ENCODE assay signal across 20 cellular contexts in the genomic region with DNA sequence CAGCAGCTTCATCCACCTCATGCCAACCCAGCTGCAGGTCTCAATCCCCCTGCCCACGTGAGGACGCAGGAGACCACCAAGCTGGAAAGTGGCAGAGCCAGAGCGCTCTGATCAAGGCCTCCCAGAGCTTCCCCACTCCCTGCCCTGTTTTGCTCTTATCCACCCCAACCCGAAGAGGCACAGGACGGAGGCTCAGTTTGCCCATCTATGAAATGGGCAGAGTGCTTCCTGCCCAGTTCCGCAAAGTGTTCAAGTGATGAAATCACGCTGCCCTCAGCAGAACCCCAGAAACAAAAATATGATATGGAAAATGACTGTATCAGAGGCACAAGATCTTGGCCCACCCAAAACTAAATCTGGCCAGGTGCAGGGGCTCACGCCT. TPM values are rescaled to one million over a fixed set of nuclear protein-coding genes. Genes with fewer than 3 reads are reported as not detected.
A peak's percentile ranks its signal among the peaks of the same experiment; 100 is the strongest.
DNase-seq lines count a peak whose midpoint lies in the region; ATAC-seq, FAIRE-seq and TF ChIP-seq lines count a peak whose summit lies in the region.
"Had no signal": no experiment of that assay in that cellular context is flagged by ENCODE, and none has a peak within 500 bp of the region (broad histone marks: within the 10 kb centered on the region; RNA-seq: fewer than 3 reads in every experiment).

No MANE protein-coding gene starts in this region.

- H4K8ac ChIP-seq in H9 (replicated peaks; ENCODE audit: insufficient read length, low read depth, low read length) (no peak overlapping the region), neuronal stem cell (ENCODE audit: low read depth, low read length) (no peak overlapping the region)

- no peak for TF ChIP-seq CTCF in H9 (conservative IDR thresholded peaks at IDR 0.05)
- no peak for TF ChIP-seq CTCF in astrocyte (IDR thresholded peaks at IDR 0.05; ENCODE audit: insufficient read depth, low read depth, low read length)
- TF ChIP-seq CTCF in endodermal cell (conservative IDR thresholded peaks at IDR 0.05): no peak
- TF ChIP-seq CTCF in type B pancreatic cell (conservative IDR thresholded peaks at IDR 0.05): no peak
- TF ChIP-seq CTCF in gastroesophageal sphincter (IDR thresholded peaks at IDR 0.05): no peak

- H3K4me1 ChIP-seq in H9 (ENCODE audit: insufficient read depth, low read length): peaks cover 8% of the 10 kb centered on the region; the same call in 1 of the 2 replicates
- H3K4me1 ChIP-seq in astrocyte (ENCODE audit: insufficient read depth, low read length): peaks cover 34% of the 10 kb centered on the region
- peaks cover 37% of the 10 kb centered on the region for H3K4me1 ChIP-seq in endodermal cell (ENCODE audit: control insufficient read depth, insufficient read depth, low read length)
- peaks cover 0 to 1% of the 10 kb centered on the region in 2 donors for H3K4me1 ChIP-seq in neuronal stem cell (ENCODE audit: control insufficient read depth in 2 of 2, insufficient read depth in 1 of 2, low read depth in 1 of 2, low read length in 2 of 2)
- peaks cover 0 to 35% (median 6%) of the 10 kb centered on the region in 3 donors for H3K4me1 ChIP-seq in gastroesophageal sphincter

- H2BK120ac ChIP-seq in H9 (ENCODE audit: low read depth, low read length, poor library complexity, severe bottlenecking): no peak overlapping the region
- H2BK120ac ChIP-seq in neuronal stem cell (ENCODE audit: low read depth, low read length): no peak overlapping the region

- H3K9ac ChIP-seq in H9 (ENCODE audit: extremely low read depth, insufficient read length, low read length) (no peak overlapping the region), astrocyte (ENCODE audit: low read length) (no peak overlapping the region), endodermal cell (ENCODE audit: extremely low read depth, low read length, poor library complexity, severe bottlenecking) (no peak overlapping the region), neuronal stem cell (ENCODE audit: low read depth, low read length, poor library complexity) (no peak overlapping the region)
- H3K9ac ChIP-seq: KMS-11 had no signal

- H2AFZ ChIP-seq in H9 (ENCODE audit: low read length) (no peak overlapping the region), astrocyte (ENCODE audit: low read depth, low read length) (no peak overlapping the region), neuronal stem cell (ENCODE audit: low read length) (no peak overlapping the region)

- H3K4me3 ChIP-seq in astrocyte (ENCODE audit: insufficient read depth, low read depth, low read length) (no peak overlapping the region), endodermal cell (ENCODE audit: low read length) (no peak overlapping the region), neuronal stem cell (ENCODE audit: low read length in 2 of 2) (no peak overlapping the region), gastroesophageal sphincter (no peak overlapping the region)
- H3K4me3 ChIP-seq: SK-N-MC had no signal

- H4K91ac ChIP-seq in H9 (ENCODE audit: insufficient read length, low read depth, low read length) (no peak overlapping the region), neuronal stem cell (ENCODE audit: low read depth, low read length, poor library complexity) (no peak overlapping the region)

- H3K79me2 ChIP-seq in H9 (ENCODE audit: insufficient read depth, low read length) (no peaks in the 10 kb centered on the region), astrocyte (ENCODE audit: insufficient read depth, low read length) (peaks cover 18% of the 10 kb centered on the region)

- H3K23me2 ChIP-seq in H9 (ENCODE audit: insufficient read length, low read depth, low read length, poor library complexity, severe bottlenecking): no peaks in the 10 kb centered on the region

- H4K5ac ChIP-seq in H9 (ENCODE audit: insufficient read length, low read depth, low read length): no peak overlapping the region

- H3K4me3 Mint-ChIP-seq in H9 (no peak overlapping the region), astrocyte (ENCODE audit: unreplicated experiment) (no peak overlapping the region), endodermal cell (no peak overlapping the region), type B pancreatic cell (no peak overlapping the region)

- H3K79me1 ChIP-seq in H9 (ENCODE audit: insufficient read depth, low read depth, low read length, poor library complexity, severe bottlenecking) (no peaks in the 10 kb centered on the region), neuronal stem cell (ENCODE audit: low read depth, low read length) (peaks cover 2% of the 10 kb centered on the region)

- no CpG with 5 or more reads among the region's 8 CpGs for WGBS in H9 (ENCODE audit: extremely low coverage, insufficient read length, low lambda C conversion rate)
- 93 to 94% methylated on average over 3 to 8 of the region's 8 CpGs for WGBS in endodermal cell (ENCODE audit: insufficient coverage in 1 of 2, insufficient read length in 1 of 2), 2 experiments
- WGBS in neuronal stem cell (ENCODE audit: extremely low coverage in 2 of 2, insufficient read length in 2 of 2, insufficient replicate concordance in 1 of 2), 2 donors: no CpG with 5 or more reads among the region's 8 CpGs
- WGBS in gastroesophageal sphincter (ENCODE audit: low coverage in 1 of 2), 2 donors: 97% methylated on average over 5 of the region's 8 CpGs; no CpG with 5 or more reads in 1 of the 2 donors

- H3K4me2 ChIP-seq in H9 (ENCODE audit: insufficient read depth, insufficient read length, low read length): no peak overlapping the region
- H3K4me2 ChIP-seq in astrocyte (ENCODE audit: low read length): no peak overlapping the region
- no peak overlapping the region for H3K4me2 ChIP-seq in neuronal stem cell (ENCODE audit: insufficient read depth, low read length, poor library complexity, severe bottlenecking)
- H3K4me2 ChIP-seq: KMS-11 had no signal

- TF ChIP-seq EP300 in gastroesophageal sphincter (IDR thresholded peaks at IDR 0.05): no peak

- no peak for TF ChIP-seq POLR2A in gastroesophageal sphincter (IDR thresholded peaks at IDR 0.05)

- peaks cover 6% of the 10 kb centered on the region for H3K27me3 Mint-ChIP-seq in H9 (ENCODE audit: low read depth)
- peaks cover 2% of the 10 kb centered on the region for H3K27me3 Mint-ChIP-seq in astrocyte (ENCODE audit: low read depth, unreplicated experiment)
- no peaks in the 10 kb centered on the region for H3K27me3 Mint-ChIP-seq in endodermal cell (ENCODE audit: insufficient read depth)
- no peaks in the 10 kb centered on the region for H3K27me3 Mint-ChIP-seq in type B pancreatic cell

- no peak for ATAC-seq in stimulated activated naive CD8-positive, alpha-beta T cell treated with anti-CD3 and anti-CD28 coated beads, Interleukin-15, Interleukin-2, amounts not matched to agents 100 U/mL and 50 U/mL, for 24 hours
- ATAC-seq in gastroesophageal sphincter: no peak

- H3K36me3 ChIP-seq in astrocyte (ENCODE audit: insufficient read depth, low read length) (peaks cover 12% of the 10 kb centered on the region), endodermal cell (ENCODE audit: control insufficient read depth, insufficient read depth, low read length) (peaks cover 9% of the 10 kb centered on the region), neuronal stem cell (replicated peaks in 1 of 2; ENCODE audit: control insufficient read depth in 2 of 2, insufficient read depth in 2 of 2, low read length in 2 of 2) (peaks cover 2 to 24% of the 10 kb centered on the region in 2 donors), gastroesophageal sphincter (peaks cover 0 to 15% of the 10 kb centered on the region in 2 donors)

- no peaks in the 10 kb centered on the region for H4K20me1 ChIP-seq in H9 (ENCODE audit: control insufficient read depth, insufficient read depth, insufficient read length)
- H4K20me1 ChIP-seq in astrocyte (ENCODE audit: insufficient read depth, low read length): peaks cover 51% of the 10 kb centered on the region

- H3K27ac Mint-ChIP-seq in H9: no peak overlapping the region
- H3K27ac Mint-ChIP-seq in astrocyte (ENCODE audit: unreplicated experiment): peak overlapping the region; percentile 55
- H3K27ac Mint-ChIP-seq in endodermal cell: peak overlapping the region; percentile 55
- peak overlapping the region; percentile 56 for H3K27ac Mint-ChIP-seq in type B pancreatic cell

- H3K27me3 ChIP-seq in H9 (ENCODE audit: insufficient read depth, low read length): no peaks in the 10 kb centered on the region
- H3K27me3 ChIP-seq in astrocyte (ENCODE audit: insufficient read depth, low read length): no peaks in the 10 kb centered on the region
- H3K27me3 ChIP-seq in endodermal cell (ENCODE audit: control insufficient read depth, insufficient read depth, low read length, poor library complexity, severe bottlenecking): no peaks in the 10 kb centered on the region
- H3K27me3 ChIP-seq in neuronal stem cell (ENCODE audit: control insufficient read depth in 3 of 3, insufficient read depth in 3 of 3, low read depth in 1 of 3, low read length in 3 of 3): no peaks in the 10 kb centered on the region
- H3K27me3 ChIP-seq in gastroesophageal sphincter: peaks cover 19% of the 10 kb centered on the region

- no peak overlapping the region for H2BK20ac ChIP-seq in H9 (ENCODE audit: low read depth, low read length, poor library complexity, severe bottlenecking)

- H2BK15ac ChIP-seq in H9 (ENCODE audit: low read depth, low read length): no peak overlapping the region
- no peak overlapping the region for H2BK15ac ChIP-seq in neuronal stem cell (ENCODE audit: low read length)

- H3K27ac ChIP-seq in H9 (ENCODE audit: insufficient read length, low read depth, low read length): no peak overlapping the region
- no peak overlapping the region for H3K27ac ChIP-seq in astrocyte (ENCODE audit: low read depth, low read length)
- no peak overlapping the region for H3K27ac ChIP-seq in endodermal cell (ENCODE audit: low read depth, low read length)
- H3K27ac ChIP-seq in neuronal stem cell (replicated peaks; ENCODE audit: low read length): no peak overlapping the region
- H3K27ac ChIP-seq in gastroesophageal sphincter: no peak overlapping the region
- H3K27ac ChIP-seq: C4-2B, KMS-11, SK-N-MC had no signal

- H3K4me1 Mint-ChIP-seq in H9 (peaks cover 22 to 24% of the 10 kb centered on the region in 2 experiments), astrocyte (ENCODE audit: low read depth, unreplicated experiment) (peaks cover 28% of the 10 kb centered on the region), endodermal cell (peaks cover 31% of the 10 kb centered on the region), type B pancreatic cell (ENCODE audit: unreplicated experiment) (peaks cover 21% of the 10 kb centered on the region)

- H3K23ac ChIP-seq in H9 (ENCODE audit: insufficient read length, low read depth, low read length) (no peak overlapping the region), neuronal stem cell (ENCODE audit: low read depth, low read length, poor library complexity) (no peak overlapping the region)

- no peaks in the 10 kb centered on the region for H3K9me3 ChIP-seq in H9 (ENCODE audit: control insufficient read depth, low read depth, low read length)
- no peaks in the 10 kb centered on the region for H3K9me3 ChIP-seq in astrocyte (ENCODE audit: insufficient read depth, low read depth, low read length)
- no peaks in the 10 kb centered on the region for H3K9me3 ChIP-seq in endodermal cell (ENCODE audit: control insufficient read depth, low read length)
- peaks cover 0 to 2% of the 10 kb centered on the region in 2 donors for H3K9me3 ChIP-seq in neuronal stem cell (replicated peaks in 1 of 2; ENCODE audit: control insufficient read depth in 2 of 2, insufficient read depth in 1 of 2, low read depth in 1 of 2, low read length in 2 of 2)
- no peaks in the 10 kb centered on the region for H3K9me3 ChIP-seq in gastroesophageal sphincter

- H3K14ac ChIP-seq in H9 (ENCODE audit: insufficient read depth, low read length): no peak overlapping the region; the same call in 1 of the 2 replicates
- no peak overlapping the region for H3K14ac ChIP-seq in neuronal stem cell (ENCODE audit: low read length)

- H3K36me3 Mint-ChIP-seq in H9 (ENCODE audit: insufficient read depth in 1 of 3, low read depth in 3 of 3): peaks cover 0 to 8% (median 0%) of the 10 kb centered on the region in 3 experiments; a peak in 3 of 7 replicates
- H3K36me3 Mint-ChIP-seq in astrocyte (ENCODE audit: low read depth, unreplicated experiment): peaks cover 10% of the 10 kb centered on the region
- H3K36me3 Mint-ChIP-seq in endodermal cell (ENCODE audit: low read depth): peaks cover 8% of the 10 kb centered on the region
- H3K36me3 Mint-ChIP-seq in type B pancreatic cell: no peaks in the 10 kb centered on the region

- DNase-seq in H9 (peak; percentile 15), astrocyte (ENCODE audit: low read depth) (no peak), endodermal cell (no peak), type B pancreatic cell (ENCODE audit: extremely low spot score, unreplicated experiment) (no peak), neuronal stem cell (ENCODE audit: low spot score) (no peak)
- no peak for DNase-seq in stimulated activated naive CD8-positive, alpha-beta T cell treated with anti-CD3 and anti-CD28 coated beads, Interleukin-15, Interleukin-2, amounts not matched to agents 100 U/mL and 50 U/mL, for 24 hours
- DNase-seq: DMS 273 treated with DMSO at 0.1 percent for 48 hours, DND-41, HCEC 1CT, NCI-H1694 treated with DMSO at 0.1 percent for 48 hours, NCI-H2107, NCI-H345, NCI-H524 treated with DMSO at 0.1 percent for 48 hours, SHP77 had no signal

- no peak overlapping the region for H3K56ac ChIP-seq in H9 (ENCODE audit: insufficient read length, low read depth, low read length)

- H2BK5ac ChIP-seq in H9 (ENCODE audit: insufficient read length, low read length) (no peak overlapping the region), neuronal stem cell (ENCODE audit: low read length) (no peak overlapping the region)

- H3K9me3 Mint-ChIP-seq in H9 (no peaks in the 10 kb centered on the region; a peak in 1 of 5 replicates), astrocyte (ENCODE audit: unreplicated experiment) (no peaks in the 10 kb centered on the region), endodermal cell (no peaks in the 10 kb centered on the region), type B pancreatic cell (no peaks in the 10 kb centered on the region)

- no peak for FAIRE-seq in astrocyte (lab: Jason Lieb, UNC)

- H2BK12ac ChIP-seq in H9 (ENCODE audit: insufficient read length, low read depth, low read length): no peak overlapping the region
- H2BK12ac ChIP-seq in neuronal stem cell (ENCODE audit: low read length): no peak overlapping the region

- H3K18ac ChIP-seq in H9 (ENCODE audit: insufficient read length, low read depth, low read length) (no peak overlapping the region), neuronal stem cell (ENCODE audit: low read length) (no peak overlapping the region)

- H3T11ph ChIP-seq in H9 (ENCODE audit: low read length): no peak overlapping the region

- H3K4ac ChIP-seq in H9 (ENCODE audit: low read depth, low read length) (no peak overlapping the region), neuronal stem cell (ENCODE audit: low read length) (no peak overlapping the region)

- H2AK5ac ChIP-seq in H9 (ENCODE audit: insufficient read length, low read length): no peak overlapping the region
- H2AK5ac ChIP-seq in neuronal stem cell (ENCODE audit: low read depth, low read length): no peak overlapping the region

RNA-seq across cellular contexts. Expression of gene LGALS2, which starts 7.9 kb away (rescaled TPM):
- total RNA-seq in H9 (2021) (not detected in 2 replicates), astrocyte (not detected in 2 replicates), endodermal cell (under 1 TPM in 1 of 2 donors, not detected in 1; 0.86 TPM), type B pancreatic cell (ENCODE audit: low replicate concordance) (2.6 and 8.7 TPM in 2 replicates), gastroesophageal sphincter (not detected)
- polyA plus RNA-seq in endodermal cell (2013, experiment 1 of 2): not detected
- not detected for polyA plus RNA-seq in endodermal cell (2013, experiment 2 of 2)
- not detected for polyA plus RNA-seq in neuronal stem cell (2013, experiment 1 of 2)
- not detected for polyA plus RNA-seq in neuronal stem cell (2013, experiment 2 of 2)
- total RNA-seq: G401, RPMI7951 had no signal

RNA-seq across cellular contexts. Expression of gene CDC42EP1, which starts 11.7 kb away (rescaled TPM):
- 23.0 and 24.3 TPM in 2 replicates for total RNA-seq in H9 (2021)
- 106 and 109 TPM in 2 replicates for total RNA-seq in astrocyte
- 10 to 100 TPM; 45.0 to 45.1 TPM for total RNA-seq in endodermal cell
- polyA plus RNA-seq in endodermal cell (2013, experiment 1 of 2): 22.1 TPM
- 22.6 TPM for polyA plus RNA-seq in endodermal cell (2013, experiment 2 of 2)
- 20.5 and 30.4 TPM in 2 replicates for total RNA-seq in type B pancreatic cell (ENCODE audit: low replicate concordance)
- polyA plus RNA-seq in neuronal stem cell (2013, experiment 1 of 2): 16.9 TPM
- 16.2 TPM for polyA plus RNA-seq in neuronal stem cell (2013, experiment 2 of 2)
- 10 to 100 TPM; 19.0 to 37.7 (median 27.4) TPM for total RNA-seq in gastroesophageal sphincter

RNA-seq across cellular contexts. Expression of gene GGA1, which starts 36.7 kb away (rescaled TPM):
- total RNA-seq in H9 (2021): 56.0 and 61.7 TPM in 2 replicates
- 39.9 and 43.1 TPM in 2 replicates for total RNA-seq in astrocyte
- 10 to 100 TPM; 87.5 TPM for total RNA-seq in endodermal cell
- 60.0 TPM for polyA plus RNA-seq in endodermal cell (2013, experiment 1 of 2)
- 56.4 TPM for polyA plus RNA-seq in endodermal cell (2013, experiment 2 of 2)
- total RNA-seq in type B pancreatic cell (ENCODE audit: low replicate concordance): 71.8 and 80.2 TPM in 2 replicates
- polyA plus RNA-seq in neuronal stem cell (2013, experiment 1 of 2): 32.1 TPM
- 31.4 TPM for polyA plus RNA-seq in neuronal stem cell (2013, experiment 2 of 2)
- total RNA-seq in gastroesophageal sphincter: 10 to 100 TPM; 37.8 to 46.5 (median 39.1) TPM

RNA-seq across cellular contexts. Expression of gene CARD10, which starts 52.8 kb away (rescaled TPM):
- total RNA-seq in H9 (2021) (17.1 and 17.7 TPM in 2 replicates), astrocyte (19.7 and 22.6 TPM in 2 replicates), endodermal cell (10 to 100 TPM; 20.3 to 24.4 TPM), type B pancreatic cell (ENCODE audit: low replicate concordance) (9.9 and 14.8 TPM in 2 replicates), gastroesophageal sphincter (10 to 100 TPM in 2 of 4 donors, 1 to 10 TPM in 2; 4.0 to 14.0 (median 9.9) TPM)
- polyA plus RNA-seq in endodermal cell (2013, experiment 1 of 2): 4.8 TPM
- polyA plus RNA-seq in endodermal cell (2013, experiment 2 of 2): 6.1 TPM
- 4.2 TPM for polyA plus RNA-seq in neuronal stem cell (2013, experiment 1 of 2)
- polyA plus RNA-seq in neuronal stem cell (2013, experiment 2 of 2): 4.3 TPM

Comparison
In these comparisons a context has a peak if more than half of its experiments do, and no peak if none do; other contexts are left out.
1. H3K27ac Mint-ChIP-seq: peak in astrocyte (single experiment), endodermal cell (single experiment) and type B pancreatic cell (single experiment); none in H9 (0 of 3).